24 cellular contexts compared by ENCODE assay signal in the genomic region with DNA sequence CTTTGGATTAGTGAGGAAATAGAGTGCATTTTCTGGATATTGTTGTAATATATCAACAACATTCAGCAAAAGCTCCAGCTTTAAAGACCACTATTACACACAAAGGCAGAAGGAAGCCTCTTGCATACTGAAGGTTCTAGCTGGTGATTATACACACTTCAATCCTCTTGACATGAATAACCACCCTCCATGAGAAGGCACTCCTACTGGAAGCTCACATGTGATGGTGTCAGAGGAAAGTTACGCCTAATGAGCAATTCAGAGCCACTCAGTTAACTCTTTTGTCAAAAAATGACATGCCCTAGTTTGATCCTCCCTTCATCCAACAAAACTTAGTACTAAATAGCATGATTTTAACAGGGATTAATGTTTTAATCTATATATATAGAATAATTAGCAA.
"Had no signal": no experiment of that assay in that cellular context is flagged by ENCODE, and none has a peak within 500 bp of the region (broad histone marks: within the 10 kb centered on the region; RNA-seq: fewer than 3 reads in every experiment).

No MANE protein-coding gene starts in this region.

- H3K27ac Mint-ChIP-seq: activated CD4-positive, alpha-beta memory T cell treated with anti-CD3 and anti-CD28 coated beads, Interleukin-2, amount 10 ng/mL, durations not matched to agents 7 days and 5 days; activated naive CD4-positive, alpha-beta T cell treated with anti-CD3 and anti-CD28 coated beads for 36 hours; activated T-cell treated with anti-CD3 and anti-CD28 coated beads, Interleukin-2, amount 50 U/mL, for 72 hours; naive B cell; stimulated activated naive B cell treated with anti-CD40 and anti-IgM and Interleukin-4, amounts not matched to agents 10 μg/mL and 1 μg/mL and 100 μg/mL, for 72 hours; T-helper 17 cell; type B pancreatic cell had no signal

- H3K36me3 ChIP-seq: heart right ventricle, sigmoid colon had no signal

- H3K9me3 ChIP-seq: heart right ventricle, sigmoid colon, testis had no signal

- H3K27me3 ChIP-seq: heart right ventricle, sigmoid colon, testis had no signal

- H3K4me3 Mint-ChIP-seq: activated CD4-positive, alpha-beta memory T cell treated with anti-CD3 and anti-CD28 coated beads, Interleukin-2, amount 10 ng/mL, durations not matched to agents 7 days and 5 days; activated naive CD4-positive, alpha-beta T cell treated with anti-CD3 and anti-CD28 coated beads for 36 hours; activated T-cell treated with anti-CD3 and anti-CD28 coated beads, Interleukin-2, amount 50 U/mL, for 72 hours; naive B cell; neural crest cell; stimulated activated naive B cell treated with anti-CD40 and anti-IgM and Interleukin-4, amounts not matched to agents 10 μg/mL and 1 μg/mL and 100 μg/mL, for 72 hours; T-helper 17 cell; type B pancreatic cell had no signal

- DNase-seq: activated CD4-positive, alpha-beta memory T cell treated with anti-CD3 and anti-CD28 coated beads, Interleukin-2, amount 10 ng/mL, durations not matched to agents 7 days and 5 days; activated CD4-positive, alpha-beta T cell treated with anti-CD3 and anti-CD28 coated beads for 48 hours; activated CD4-positive, CD25-positive, alpha-beta regulatory T cell; activated effector memory CD4-positive, alpha-beta T cell treated with Interleukin-2 at 50 U/mL for 16 hours; activated naive CD4-positive, alpha-beta T cell treated with anti-CD3 and anti-CD28 coated beads for 36 hours; activated T-cell treated with anti-CD3 and anti-CD28 coated beads, Interleukin-2, amount 50 U/mL, for 72 hours; amygdala; cerebellar nuclear complex; heart right ventricle; naive B cell; posterior cingulate gyrus; sigmoid colon; stimulated activated CD4-positive, alpha-beta T cell treated with anti-CD3 and anti-CD28 coated beads, Interleukin-2, amount 100 ng/mL, for 48 hours; stimulated activated CD8-positive, alpha-beta memory T cell treated with anti-CD3 and anti-CD28 coated beads, Interleukin-4, amount 100 ng/mL, for 48 hours; stimulated activated naive B cell treated with anti-CD40 and anti-IgM and Interleukin-4, amounts not matched to agents 10 μg/mL and 1 μg/mL and 100 μg/mL, for 72 hours; T-helper 17 cell; testis had no signal

- ATAC-seq: activated T-cell treated with anti-CD3 and anti-CD28 coated beads, Interleukin-2, amount 50 U/mL, for 72 hours; heart right ventricle; left lobe of liver; stimulated activated naive B cell treated with anti-CD40 and anti-IgM and Interleukin-4, amounts not matched to agents 10 μg/mL and 1 μg/mL and 100 μg/mL, for 72 hours; T-helper 17 cell had no signal

- H3K4me1 ChIP-seq: heart right ventricle, sigmoid colon, testis had no signal

- H3K9me3 Mint-ChIP-seq: activated CD4-positive, alpha-beta memory T cell treated with anti-CD3 and anti-CD28 coated beads, Interleukin-2, amount 10 ng/mL, durations not matched to agents 7 days and 5 days; activated naive CD4-positive, alpha-beta T cell treated with anti-CD3 and anti-CD28 coated beads for 36 hours; activated T-cell treated with anti-CD3 and anti-CD28 coated beads, Interleukin-2, amount 50 U/mL, for 72 hours; naive B cell; neural crest cell; stimulated activated naive B cell treated with anti-CD40 and anti-IgM and Interleukin-4, amounts not matched to agents 10 μg/mL and 1 μg/mL and 100 μg/mL, for 72 hours; type B pancreatic cell had no signal

- H3K27me3 Mint-ChIP-seq: activated CD4-positive, alpha-beta memory T cell treated with anti-CD3 and anti-CD28 coated beads, Interleukin-2, amount 10 ng/mL, durations not matched to agents 7 days and 5 days; naive B cell; stimulated activated naive B cell treated with anti-CD40 and anti-IgM and Interleukin-4, amounts not matched to agents 10 μg/mL and 1 μg/mL and 100 μg/mL, for 72 hours; T-helper 17 cell; type B pancreatic cell had no signal

- H3K36me3 Mint-ChIP-seq: naive B cell, type B pancreatic cell had no signal

- H3K4me1 Mint-ChIP-seq: naive B cell; neural crest cell; stimulated activated naive B cell treated with anti-CD40 and anti-IgM and Interleukin-4, amounts not matched to agents 10 μg/mL and 1 μg/mL and 100 μg/mL, for 72 hours had no signal

- H3K27ac ChIP-seq: coronary artery, epithelial cell of prostate, heart right ventricle, sigmoid colon, testis had no signal

- H3K4me3 ChIP-seq: coronary artery, heart right ventricle, lung, sigmoid colon, smooth muscle cell, testis had no signal
